Comparison of ENCODE assay signal across 15 cellular contexts in genomic region chr3:186075931-186076567, GRCh38. TPM values are rescaled to one million over a fixed set of nuclear protein-coding genes. Genes with fewer than 3 reads are reported as not detected.
DNase-seq lines count a peak whose midpoint lies in the region; ATAC-seq, FAIRE-seq and TF ChIP-seq lines count a peak whose summit lies in the region.
"Had no signal": no experiment of that assay in that cellular context is flagged by ENCODE, and none has a peak within 500 bp of the region (broad histone marks: within the 10 kb centered on the region; RNA-seq: fewer than 3 reads in every experiment).

No MANE protein-coding gene starts in this region.

- DNase-seq in HepG2 (ENCODE audit: low spot score) (no peak), right lobe of liver (no peak), bronchial epithelial cell (ENCODE audit: low read depth) (peak; percentile 73), keratinocyte (ENCODE audit: low read depth, low spot score) (no peak), right cardiac atrium (no peak), mesendoderm (no peak), A172 (ENCODE audit: low spot score) (no peak), GDM1 (lab: John Stamatoyannopoulos, UW) (no peak)
- DNase-seq: CD4-positive, alpha-beta memory T cell; DMS79; H9 had no signal

- CTCF ChIA-PET in HepG2 (lab: Yijun Ruan, JAX; ENCODE audit: low intra/inter-chr PET ratio, low total read pairs), result interaction anchor here (2.4 kb wide), 1 partner anchor 166 kb away, joined by 8 read pairs; no protein-coding TSS in a partner anchor

- H3K27me3 ChIP-seq in HepG2 (ENCODE audit: control insufficient read depth in 1 of 2, insufficient read depth in 2 of 2, low read length in 2 of 2) (no peaks in the 10 kb centered on the region), right lobe of liver (no peaks in the 10 kb centered on the region), bronchial epithelial cell (ENCODE audit: control insufficient read depth, insufficient read depth, low read length) (no peaks in the 10 kb centered on the region), keratinocyte (ENCODE audit: control insufficient read depth, extremely low read depth, insufficient read depth, low read length) (no peaks in the 10 kb centered on the region), right cardiac atrium (ENCODE audit: control insufficient read depth, insufficient read depth) (no peaks in the 10 kb centered on the region), mesendoderm (ENCODE audit: insufficient read depth, low read length, poor library complexity) (no peaks in the 10 kb centered on the region)

- ATAC-seq in HepG2, result no peak
- ATAC-seq in right lobe of liver, result no peak
- ATAC-seq in right cardiac atrium, result no peak
- ATAC-seq: GM23338 had no signal

- no peak overlapping the region for H3K4ac ChIP-seq in mesendoderm (ENCODE audit: low read depth, low read length)

- TF ChIP-seq POLR2A in HepG2 (IDR thresholded peaks at IDR 0.05; ENCODE audit: insufficient read depth in 1 of 2, low read depth in 2 of 2, low read length in 2 of 2) (no peak), right lobe of liver (IDR thresholded peaks at IDR 0.05) (no peak)

- no peak overlapping the region for H4K8ac ChIP-seq in mesendoderm (ENCODE audit: low read depth, low read length)

- no peak overlapping the region for H3K18ac ChIP-seq in mesendoderm (ENCODE audit: low read length)

- no peak overlapping the region for H2AFZ ChIP-seq in HepG2 (ENCODE audit: low read length)
- no peak overlapping the region for H2AFZ ChIP-seq in keratinocyte (ENCODE audit: control insufficient read depth, low read length)
- H2AFZ ChIP-seq: GM23338 had no signal

- no peak overlapping the region for H3K9ac ChIP-seq in HepG2 (ENCODE audit: insufficient read depth, low read depth, low read length)
- no peak overlapping the region for H3K9ac ChIP-seq in keratinocyte (ENCODE audit: control insufficient read depth, extremely low read depth, insufficient read depth, low read length)
- H3K9ac ChIP-seq in mesendoderm (ENCODE audit: low read length), result no peak overlapping the region

- no peak for TF ChIP-seq CTCF in HepG2 (CRISPR knock-in tag; IDR thresholded peaks at IDR 0.05)
- no peak for TF ChIP-seq CTCF in right lobe of liver (IDR thresholded peaks at IDR 0.05)
- TF ChIP-seq CTCF in bronchial epithelial cell (IDR thresholded peaks at IDR 0.05; ENCODE audit: insufficient read depth, low read length, severe bottlenecking), result no peak
- no peak for TF ChIP-seq CTCF in keratinocyte (optimal IDR thresholded peaks at IDR 0.05 in 1 of 3, IDR thresholded peaks at IDR 0.05 in 1 of 3, conservative IDR thresholded peaks at IDR 0.05 in 1 of 3; ENCODE audit: extremely low read depth in 1 of 3, insufficient read depth in 2 of 3, low read length in 3 of 3)

- H4K5ac ChIP-seq in mesendoderm (ENCODE audit: low read length), result no peak overlapping the region

- TF ChIP-seq EP300 in HepG2 (IDR thresholded peaks at IDR 0.05; ENCODE audit: low read depth in 2 of 2, low read length in 2 of 2) (no peak), HepG2 (CRISPR knock-in tag; IDR thresholded peaks at IDR 0.05; ENCODE audit: borderline replicate concordance) (no peak)

- H3K27ac ChIP-seq in HepG2 (ENCODE audit: extremely low read length, insufficient read depth, low read length), result peak overlapping the region; percentile 5
- no peak overlapping the region for H3K27ac ChIP-seq in right lobe of liver
- peak overlapping the region; percentile 42 for H3K27ac ChIP-seq in keratinocyte (ENCODE audit: control insufficient read depth, insufficient read depth, low read length)
- no peak overlapping the region for H3K27ac ChIP-seq in right cardiac atrium (ENCODE audit: low read length)
- H3K27ac ChIP-seq in mesendoderm (ENCODE audit: low read depth, low read length), result no peak overlapping the region
- H3K27ac ChIP-seq: C4-2B had no signal

- in situ Hi-C loops in HepG2 (cut with HindIII; ENCODE audit: extremely low pct_ligation_motif_present, low pct_unique_long_range_greater_than_20kb), result no loop called here

- H3K4me3 ChIP-seq in HepG2 (replicated peaks in 1 of 3; ENCODE audit: insufficient read depth in 1 of 3, low read depth in 2 of 3, low read length in 3 of 3), result no peak overlapping the region
- H3K4me3 ChIP-seq in right lobe of liver, result no peak overlapping the region
- H3K4me3 ChIP-seq in bronchial epithelial cell (ENCODE audit: low read depth, low read length), result no peak overlapping the region
- H3K4me3 ChIP-seq in keratinocyte (ENCODE audit: control insufficient read depth in 2 of 3, extremely low read depth in 1 of 3, insufficient read depth in 2 of 3, low read depth in 1 of 3, low read length in 3 of 3), result peak overlapping the region in 1 of 3 experiments; percentile 22
- no peak overlapping the region for H3K4me3 ChIP-seq in right cardiac atrium (ENCODE audit: low read length)
- no peak overlapping the region for H3K4me3 ChIP-seq in mesendoderm (ENCODE audit: low read length)
- H3K4me3 ChIP-seq: GM23338 had no signal

- no peak for TF ChIP-seq RAD21 in HepG2 (CRISPR knock-in tag; IDR thresholded peaks at IDR 0.05)

- no peak overlapping the region for H2AK5ac ChIP-seq in mesendoderm (ENCODE audit: low read length)

- no peaks in the 10 kb centered on the region for H4K20me1 ChIP-seq in HepG2 (ENCODE audit: insufficient read depth, low read length)
- H4K20me1 ChIP-seq in keratinocyte (ENCODE audit: control insufficient read depth, extremely low read depth, insufficient read depth, low read length), result no peaks in the 10 kb centered on the region

- H3K79me1 ChIP-seq in mesendoderm (ENCODE audit: low read length), result no peaks in the 10 kb centered on the region

- H3K4me2 ChIP-seq in HepG2 (ENCODE audit: low read depth, low read length) (no peak overlapping the region), keratinocyte (ENCODE audit: control insufficient read depth, extremely low read depth, insufficient read depth, low read depth, low read length) (peak overlapping the region; percentile 49), mesendoderm (ENCODE audit: low read length) (no peak overlapping the region)
- H3K4me2 ChIP-seq: GM23338 had no signal

- H2BK120ac ChIP-seq in mesendoderm (ENCODE audit: low read depth, low read length), result no peak overlapping the region

- FAIRE-seq in HepG2 (lab: Jason Lieb, UNC) (no peak), bronchial epithelial cell (lab: Jason Lieb, UNC) (no peak), keratinocyte (lab: Jason Lieb, UNC) (no peak)
- FAIRE-seq: A204.1, GM12892 had no signal

- POLR2A ChIA-PET in HepG2 (lab: Yijun Ruan, JAX), result no interaction called here

- dilution Hi-C loops in keratinocyte (cut with MboI; ENCODE audit: extremely low pct_ligation_motif_present, low sequenced_read_pairs), result no loop called here

- no peak overlapping the region for H2BK5ac ChIP-seq in mesendoderm (ENCODE audit: low read length)

- H3K56ac ChIP-seq in mesendoderm (ENCODE audit: low read length), result no peak overlapping the region

- no TSS peak for BruUV-seq in HepG2 (replicated peaks; lab: Mats Ljungman, UMichigan)

- no peaks in the 10 kb centered on the region for H3K9me1 ChIP-seq in keratinocyte (ENCODE audit: control insufficient read depth, extremely low read depth, insufficient read depth, low read length)

- no peak overlapping the region for H2BK15ac ChIP-seq in mesendoderm (replicated peaks; ENCODE audit: low read depth)

- 96% methylated on average over 4 of the region's 4 CpGs for WGBS in HepG2 (ENCODE audit: low lambda C conversion rate)
- WGBS in right lobe of liver (ENCODE audit: insufficient coverage, low coverage, low lambda C conversion rate, missing lambda C conversion rate), result 90% methylated on average over 4 of the region's 4 CpGs
- 91% methylated on average over 4 of the region's 4 CpGs for WGBS in right cardiac atrium
- WGBS in mesendoderm (ENCODE audit: extremely low coverage, insufficient coverage, low lambda C conversion rate), result no CpG with 5 or more reads among the region's 4 CpGs

- no peaks in the 10 kb centered on the region for H3K9me3 ChIP-seq in HepG2 (ENCODE audit: low read length)
- no peaks in the 10 kb centered on the region for H3K9me3 ChIP-seq in right lobe of liver
- H3K9me3 ChIP-seq in keratinocyte (ENCODE audit: control insufficient read depth, low read depth, low read length), result no peaks in the 10 kb centered on the region
- no peaks in the 10 kb centered on the region for H3K9me3 ChIP-seq in right cardiac atrium (ENCODE audit: control insufficient read depth, low read length)

- H3K23ac ChIP-seq in mesendoderm (ENCODE audit: low read length), result no peak overlapping the region

- H3K79me2 ChIP-seq in HepG2 (ENCODE audit: insufficient read depth, low read length) (peaks cover 2% of the 10 kb centered on the region), keratinocyte (ENCODE audit: control insufficient read depth, insufficient read depth, low read length) (no peaks in the 10 kb centered on the region), mesendoderm (ENCODE audit: control insufficient read depth, insufficient read depth, low read length) (no peaks in the 10 kb centered on the region)

- H3K4me1 ChIP-seq in HepG2 (ENCODE audit: insufficient read depth, low read length) (peaks cover 16% of the 10 kb centered on the region), right lobe of liver (no peaks in the 10 kb centered on the region), keratinocyte (ENCODE audit: control insufficient read depth, extremely low read depth, insufficient read depth, low read length) (peaks cover 15% of the 10 kb centered on the region), right cardiac atrium (ENCODE audit: control insufficient read depth, insufficient read depth, low read length) (no peaks in the 10 kb centered on the region), mesendoderm (ENCODE audit: control insufficient read depth, low read depth, low read length) (peaks cover 4% of the 10 kb centered on the region)

- intact Hi-C loops in HepG2 (cut with micrococcal nuclease; ENCODE audit: unreplicated experiment) (no loop called here), right lobe of liver (cut with DNase I) (no loop called here), right cardiac atrium (cut with DNase I) (no loop called here)

- H3K36me3 ChIP-seq in HepG2 (replicated peaks in 1 of 2; ENCODE audit: control insufficient read depth in 1 of 2, insufficient read depth in 2 of 2, low read length in 2 of 2), result peaks cover 10 to 83% of the 10 kb centered on the region in 2 experiments
- no peaks in the 10 kb centered on the region for H3K36me3 ChIP-seq in right lobe of liver
- H3K36me3 ChIP-seq in bronchial epithelial cell (ENCODE audit: control insufficient read depth, insufficient read depth, low read length), result no peaks in the 10 kb centered on the region
- H3K36me3 ChIP-seq in keratinocyte (ENCODE audit: control insufficient read depth in 2 of 2, extremely low read depth in 1 of 2, insufficient read depth in 2 of 2, low read length in 2 of 2), result peaks cover 8 to 18% of the 10 kb centered on the region in 2 experiments
- no peaks in the 10 kb centered on the region for H3K36me3 ChIP-seq in mesendoderm (ENCODE audit: control insufficient read depth, insufficient read depth, low read length)

RNA-seq across cellular contexts. Expression of gene ETV5, which starts 32.8 kb away (rescaled TPM):
- total RNA-seq in HepG2 (2016; rRNA removed; fragmentation: Illumina TruSeq; extraction: Trizol) (52.9 and 60.0 TPM in 2 replicates), right lobe of liver (10 to 100 TPM in 2 of 6 experiments, 1 to 10 TPM in 4; 4.5 to 15.4 (median 8.2) TPM), bronchial epithelial cell (12.9 and 14.0 TPM in 2 replicates), right cardiac atrium (10 to 100 TPM in 1 of 4 donors, 1 to 10 TPM in 3; 6.1 to 35.1 (median 7.3) TPM)
- total RNA-seq in HepG2 (2016; cell fraction: cytosol; rRNA removed; fragmentation: Illumina TruSeq; extraction: Trizol; ENCODE audit: low read depth), result 27.8 and 54.7 TPM in 2 replicates
- 49.8 and 52.0 TPM in 2 replicates for total RNA-seq in HepG2 (2016; cell fraction: insoluble cytoplasmic fraction; rRNA removed; fragmentation: Illumina TruSeq; extraction: Trizol)
- 37.5 and 57.5 TPM in 2 replicates for total RNA-seq in HepG2 (2016; cell fraction: membrane; rRNA removed; fragmentation: Illumina TruSeq; extraction: Trizol)
- 44.1 and 46.9 TPM in 2 replicates for total RNA-seq in HepG2 (2016; cell fraction: nucleus; rRNA removed; fragmentation: Illumina TruSeq; extraction: Trizol)
- polyA plus RNA-seq in HepG2 (2011; rRNA removed) (42.3 and 57.2 TPM in 2 replicates), keratinocyte (13.8 to 49.7 TPM (median 28.7 TPM) in 3 replicates), right cardiac atrium (1.7 TPM)
- polyA plus RNA-seq in HepG2 (2011; cell fraction: cytosol; rRNA removed), result 34.8 and 41.1 TPM in 2 replicates
- polyA plus RNA-seq in HepG2 (2011; cell fraction: nucleus; rRNA removed), result 45.2 and 55.0 TPM in 2 replicates
- polyA plus RNA-seq in HepG2 (2012), result 46.8 and 64.1 TPM in 2 replicates
- 29.3 and 46.0 TPM in 2 replicates for polyA plus RNA-seq in HepG2 (2016; cell fraction: cytosol; fragmentation: Illumina TruSeq; extraction: Trizol; ENCODE audit: low read depth)
- 50.0 and 52.3 TPM in 2 replicates for polyA plus RNA-seq in HepG2 (2016; cell fraction: insoluble cytoplasmic fraction; fragmentation: Illumina TruSeq; extraction: Trizol; ENCODE audit: low read depth)
- 21.9 and 34.1 TPM in 2 replicates for polyA plus RNA-seq in HepG2 (2016; cell fraction: membrane; fragmentation: Illumina TruSeq; extraction: Trizol; ENCODE audit: low read depth)
- 33.7 and 38.9 TPM in 2 replicates for polyA plus RNA-seq in HepG2 (2016; cell fraction: nucleus; fragmentation: Illumina TruSeq; extraction: Trizol; ENCODE audit: insufficient read depth, low read depth)
- 3.4 and 180 TPM in 2 replicates for polyA minus RNA-seq in HepG2 (2011; rRNA and poly(A)+ RNA removed; ENCODE audit: low replicate concordance)
- 63.8 and 68.6 TPM in 2 replicates for polyA minus RNA-seq in HepG2 (2011; cell fraction: cytosol; rRNA and poly(A)+ RNA removed)
- polyA minus RNA-seq in HepG2 (2011; cell fraction: nucleus; rRNA and poly(A)+ RNA removed), result 116 and 144 TPM in 2 replicates
- 2.3 TPM for polyA plus RNA-seq in keratinocyte (2011; ENCODE audit: low read depth)
- 28.2 and 38.5 TPM in 2 replicates for polyA plus RNA-seq in keratinocyte (2011; cell fraction: cytosol; rRNA removed)
- polyA plus RNA-seq in keratinocyte (2011; cell fraction: nucleus; rRNA removed), result 40.6 and 41.3 TPM in 2 replicates
- polyA plus RNA-seq in keratinocyte (2012; ENCODE audit: low replicate concordance), result 5.5 and 37.9 TPM in 2 replicates
- 35.9 to 125 TPM (median 43.1 TPM) in 3 replicates for polyA minus RNA-seq in keratinocyte
- polyA minus RNA-seq in keratinocyte (2011; cell fraction: cytosol; rRNA and poly(A)+ RNA removed), result 52.4 TPM
- polyA minus RNA-seq in keratinocyte (2011; cell fraction: nucleus; rRNA and poly(A)+ RNA removed), result 36.4 and 48.9 TPM in 2 replicates
- polyA plus RNA-seq in mesendoderm (2013, experiment 1 of 2), result 16.0 TPM
- 15.4 TPM for polyA plus RNA-seq in mesendoderm (2013, experiment 2 of 2)
- total RNA-seq in A172 (2014; rRNA removed; shearing (Covaris generic)), result 36.0 and 41.2 TPM in 2 replicates
- polyA plus RNA-seq: CD4-positive, alpha-beta memory T cell had no signal

Comparison
In these comparisons a context has a peak if more than half of its experiments do, and no peak if none do; other contexts are left out.
1. H3K27ac ChIP-seq: peak in HepG2 (single experiment) and keratinocyte (single experiment); none in right lobe of liver (0 of 3), right cardiac atrium (single experiment) and mesendoderm (single experiment).